In the genomic region with DNA sequence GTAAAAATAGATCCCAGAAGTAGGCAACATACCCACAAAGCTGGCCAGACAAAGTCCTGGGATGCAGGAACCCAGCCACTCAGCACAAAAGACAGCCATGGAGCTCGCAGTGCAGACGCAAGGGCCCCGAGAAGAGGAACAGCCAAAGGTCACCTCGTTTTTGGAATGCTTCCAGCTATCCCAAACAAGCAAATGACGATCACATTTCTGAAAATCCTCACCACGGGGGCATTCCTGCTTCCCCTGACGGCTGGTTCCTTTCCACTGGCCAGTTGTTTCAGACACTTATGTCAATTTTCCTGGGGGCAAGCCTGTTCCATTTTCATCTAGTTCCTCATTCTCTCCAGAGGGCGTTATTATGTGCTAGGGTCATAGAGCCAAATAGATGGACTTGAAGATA, we compare ENCODE assay signal across 20 cellular contexts. TPM values are rescaled to one million over a fixed set of nuclear protein-coding genes. Genes with fewer than 3 reads are reported as not detected.
DNase-seq lines count a peak whose midpoint lies in the region; ATAC-seq, FAIRE-seq and TF ChIP-seq lines count a peak whose summit lies in the region.
"Had no signal": no experiment of that assay in that cellular context is flagged by ENCODE, and none has a peak within 500 bp of the region (broad histone marks: within the 10 kb centered on the region; RNA-seq: fewer than 3 reads in every experiment).

No MANE protein-coding gene starts in this region.

- no peak for TF ChIP-seq RAD21 in K562 (CRISPR knock-in tag; conservative IDR thresholded peaks at IDR 0.05 in 1 of 2, IDR thresholded peaks at IDR 0.05 in 1 of 2)

- H3K36me3 ChIP-seq in K562 (ENCODE audit: control insufficient read depth, insufficient read depth, low read length) (no peaks in the 10 kb centered on the region), gastrocnemius medialis (no peaks in the 10 kb centered on the region)
- H3K36me3 ChIP-seq: breast epithelium, MG63, tibial artery had no signal

- H3K4me2 ChIP-seq in K562 (ENCODE audit: insufficient read depth, low read length), result peak overlapping the region; percentile 54

- peak overlapping the region; percentile 11 to 41; a peak in 2 of 4 replicates for H3K9ac ChIP-seq in K562 (ENCODE audit: insufficient read depth in 1 of 2, low read depth in 2 of 2, low read length in 2 of 2)

- no peaks in the 10 kb centered on the region for H3K9me1 ChIP-seq in K562 (ENCODE audit: control insufficient read depth, insufficient read depth, low read length)

- no peaks in the 10 kb centered on the region for H3K9me3 ChIP-seq in K562 (replicated peaks; ENCODE audit: control insufficient read depth, insufficient read depth, low read depth, low read length)
- H3K9me3 ChIP-seq in gastrocnemius medialis, result no peaks in the 10 kb centered on the region
- H3K9me3 ChIP-seq: breast epithelium, MG63, tibial artery had no signal

- POLR2A ChIA-PET in K562 (lab: Yijun Ruan, JAX), result interaction anchor here (0.6 to 2.5 kb wide), 2 partner anchors 14 to 54 kb away, joined by 4 to 10 read pairs; no protein-coding TSS in a partner anchor

- H3K27me3 ChIP-seq in K562 (ENCODE audit: control insufficient read depth in 2 of 2, insufficient read depth in 2 of 2, low read length in 2 of 2) (no peaks in the 10 kb centered on the region), gastrocnemius medialis (no peaks in the 10 kb centered on the region)
- H3K27me3 ChIP-seq: breast epithelium, MG63, tibial artery had no signal

- no peak for ATAC-seq in activated naive CD4-positive, alpha-beta T cell treated with anti-CD3 and anti-CD28 coated beads, Interleukin-2, amount 50 U/mL, for 72 hours
- ATAC-seq in K562 (peak; percentile 59), gastrocnemius medialis (no peak)
- ATAC-seq in stimulated activated memory B cell treated with anti-CD40 and anti-IgM and Interleukin-4, amounts not matched to agents 10 μg/mL and 1 μg/mL and 100 μg/mL, for 72 hours, result no peak
- ATAC-seq: left lobe of liver had no signal

- no peaks in the 10 kb centered on the region for H3K79me2 ChIP-seq in K562 (ENCODE audit: control insufficient read depth, insufficient read depth, low read length)

- peaks cover 71% of the 10 kb centered on the region for H3K4me1 Mint-ChIP-seq in stimulated activated memory B cell treated with anti-CD40 and anti-IgM and Interleukin-4, amounts not matched to agents 10 μg/mL and 1 μg/mL and 100 μg/mL, for 72 hours
- H3K4me1 Mint-ChIP-seq: nephron had no signal

- CTCF ChIA-PET in K562 (lab: Yijun Ruan, JAX; ENCODE audit: low intra/inter-chr PET ratio), result no interaction called here

- no peak for TF ChIP-seq CTCF in K562 (IDR thresholded peaks at IDR 0.05 in 2 of 3, conservative IDR thresholded peaks at IDR 0.05 in 1 of 3; ENCODE audit: insufficient read depth in 2 of 3, low read depth in 1 of 3, low read length in 3 of 3)
- TF ChIP-seq CTCF in lower leg skin (IDR thresholded peaks at IDR 0.05), result no peak
- no peak for TF ChIP-seq CTCF in gastrocnemius medialis (IDR thresholded peaks at IDR 0.05 in 4 of 5, conservative IDR thresholded peaks at IDR 0.05 in 1 of 5)

- H3K9me3 Mint-ChIP-seq in activated naive CD4-positive, alpha-beta T cell treated with anti-CD3 and anti-CD28 coated beads, Interleukin-2, amount 50 U/mL, for 72 hours, result no peaks in the 10 kb centered on the region
- peaks cover 6% of the 10 kb centered on the region for H3K9me3 Mint-ChIP-seq in stimulated activated memory B cell treated with anti-CD40 and anti-IgM and Interleukin-4, amounts not matched to agents 10 μg/mL and 1 μg/mL and 100 μg/mL, for 72 hours

- H4K20me1 ChIP-seq in K562 (replicated peaks; ENCODE audit: control insufficient read depth, insufficient read depth, low read length), result no peaks in the 10 kb centered on the region

- in situ Hi-C loops in K562 (cut with MboI) (no loop called here), gastrocnemius medialis (cut with MboI; ENCODE audit: low sequenced_read_pairs in 4 of 4) (no loop called here)

- no peak for DNase-seq in activated naive CD4-positive, alpha-beta T cell treated with anti-CD3 and anti-CD28 coated beads, Interleukin-2, amount 50 U/mL, for 72 hours (ENCODE audit: low spot score in 2 of 2)
- no peak for DNase-seq in activated naive CD4-positive, alpha-beta T cell treated with anti-CD3 and anti-CD28 coated beads, Interleukin-2, amount 50 U/mL, for 16 hours
- DNase-seq in MV-4-11 (lab: John Stamatoyannopoulos, UW) (peak; percentile 45), K562 (ENCODE audit: extremely low read depth in 1 of 4, low spot score in 3 of 4) (peak in 1 of 4 experiments; percentile 35), lower leg skin (ENCODE audit: low spot score in 2 of 2) (no peak), NCI-H82 treated with DMSO at 0.1 percent for 48 hours (lab: John Stamatoyannopoulos, UW; ENCODE audit: unreplicated experiment) (no peak), gastrocnemius medialis (no peak)
- DNase-seq: activated CD8-positive, alpha-beta memory T cell treated with anti-CD3 and anti-CD28 coated beads for 24 hours; activated gamma-delta T cell treated with Interleukin-2 at 50 U/mL for 16 hours; Calu3; effector CD8-positive, alpha-beta T cell; MG63; SIG-M5; tibial artery had no signal

- intact Hi-C loops in K562 (cut with micrococcal nuclease), result no loop called here
- intact Hi-C loops in lower leg skin (cut with DNase I; ENCODE audit: low total_unique reads), result no loop called here
- intact Hi-C loops in gastrocnemius medialis (cut with DNase I; ENCODE audit: low total_unique reads), result no loop called here

- peak overlapping the region; percentile 82 for H3K4me3 Mint-ChIP-seq in stimulated activated memory B cell treated with anti-CD40 and anti-IgM and Interleukin-4, amounts not matched to agents 10 μg/mL and 1 μg/mL and 100 μg/mL, for 72 hours
- H3K4me3 Mint-ChIP-seq: nephron had no signal

- no TSS peak for BruUV-seq in K562 (replicated peaks; lab: Mats Ljungman, UMichigan)

- 5% methylated on average over 8 of the region's 8 CpGs for WGBS in K562 (ENCODE audit: insufficient coverage, low coverage, missing lambda C conversion rate)
- WGBS in lower leg skin, 2 donors, result 59 to 60% methylated on average over 8 of the region's 8 CpGs

- peaks cover 10 to 23% of the 10 kb centered on the region in 2 experiments; a peak in 4 of 5 replicates for H3K4me1 ChIP-seq in K562 (replicated peaks in 1 of 2; ENCODE audit: control insufficient read depth in 2 of 2, insufficient read depth in 2 of 2, low read length in 2 of 2)
- no peaks in the 10 kb centered on the region for H3K4me1 ChIP-seq in gastrocnemius medialis
- H3K4me1 ChIP-seq: breast epithelium, tibial artery had no signal

- H3K27me3 Mint-ChIP-seq in stimulated activated memory B cell treated with anti-CD40 and anti-IgM and Interleukin-4, amounts not matched to agents 10 μg/mL and 1 μg/mL and 100 μg/mL, for 72 hours, result no peaks in the 10 kb centered on the region

- peak overlapping the region; percentile 39 to 96 for H3K27ac Mint-ChIP-seq in activated naive CD4-positive, alpha-beta T cell treated with anti-CD3 and anti-CD28 coated beads, Interleukin-2, amount 50 U/mL, for 72 hours
- peak overlapping the region; percentile 98 for H3K27ac Mint-ChIP-seq in stimulated activated memory B cell treated with anti-CD40 and anti-IgM and Interleukin-4, amounts not matched to agents 10 μg/mL and 1 μg/mL and 100 μg/mL, for 72 hours
- H3K27ac Mint-ChIP-seq: nephron had no signal

- peak overlapping the region; percentile 93 for H2AFZ ChIP-seq in K562 (ENCODE audit: low read depth, low read length)

- H3K4me3 ChIP-seq in K562, result no peak overlapping the region
- H3K4me3 ChIP-seq in lower leg skin (ENCODE audit: low read depth, poor library complexity, severe bottlenecking), result no peak overlapping the region
- no peak overlapping the region for H3K4me3 ChIP-seq in gastrocnemius medialis
- H3K4me3 ChIP-seq: breast epithelium, MG63, tibial artery had no signal

- no peaks in the 10 kb centered on the region for H3K36me3 Mint-ChIP-seq in activated naive CD4-positive, alpha-beta T cell treated with anti-CD3 and anti-CD28 coated beads, Interleukin-2, amount 50 U/mL, for 72 hours
- H3K36me3 Mint-ChIP-seq in stimulated activated memory B cell treated with anti-CD40 and anti-IgM and Interleukin-4, amounts not matched to agents 10 μg/mL and 1 μg/mL and 100 μg/mL, for 72 hours, result no peaks in the 10 kb centered on the region

- TF ChIP-seq POLR2A in K562 (conservative IDR thresholded peaks at IDR 0.05) (no peak), lower leg skin (IDR thresholded peaks at IDR 0.05) (no peak), gastrocnemius medialis (IDR thresholded peaks at IDR 0.05) (no peak)

- H3K27ac ChIP-seq in K562 (ENCODE audit: extremely low read depth, low read depth, low read length) (peak overlapping the region; percentile 51; the same call in 1 of the 3 replicates), gastrocnemius medialis (no peak overlapping the region)
- H3K27ac ChIP-seq: breast epithelium, tibial artery had no signal

- peak; percentile 6 for FAIRE-seq in K562 (lab: Jason Lieb, UNC)

- no peak for TF ChIP-seq EP300 in K562 (IDR thresholded peaks at IDR 0.05; ENCODE audit: low read length)

TF ChIP-seq in K562, 482 proteins besides CTCF, POLR2A, EP300 and RAD21 (continues in another document):
- TF ChIP-seq GATA2 (CRISPR knock-in tag; IDR thresholded peaks at IDR 0.05) (0 out of 2 replicates have a peak, but pooled peaks have one; percentile 27), SPI1 (IDR thresholded peaks at IDR 0.05; ENCODE audit: borderline replicate concordance, low read depth, low read length) (0 out of 2 replicates have a peak, but pooled peaks have one; percentile 39)

RNA-seq across cellular contexts. Expression of gene IKZF1, which starts 21.3 kb away (rescaled TPM):
- total RNA-seq in activated naive CD4-positive, alpha-beta T cell treated with anti-CD3 and anti-CD28 coated beads, Interleukin-2, amount 50 U/mL, for 72 hours, result 100 to 1,000 TPM; 208 to 327 TPM
- total RNA-seq in K562 (2011; cell fraction: chromatin; rRNA removed; ENCODE audit: low replicate concordance), result 53.3 and 122 TPM in 2 replicates
- total RNA-seq in K562 (2011; cell fraction: nucleolus; rRNA removed), result 37.5 and 50.9 TPM in 2 replicates
- total RNA-seq in K562 (2011; cell fraction: nucleoplasm; rRNA removed), result 76.8 and 139 TPM in 2 replicates
- total RNA-seq in K562 (2014; rRNA removed) (66.5 and 98.0 TPM in 2 replicates), K562 (2014; rRNA removed; fragmentation: Illumina TruSeq; extraction: Trizol) (43.8 and 45.6 TPM in 2 replicates), K562 (2015; rRNA removed; fragmentation: Illumina TruSeq; extraction: Trizol) (43.4 and 44.7 TPM in 2 replicates), K562 (2021) (85.3 and 96.6 TPM in 2 replicates), lower leg skin (10 to 100 TPM in 1 of 4 donors, 1 to 10 TPM in 3; 5.3 to 10.8 (median 7.6) TPM), gastrocnemius medialis (1 to 10 TPM in 3 of 4 donors, under 1 TPM in 1; 0.22 to 3.6 (median 1.9) TPM)
- polyA plus RNA-seq in K562 (2011; rRNA removed) (28.4 and 36.2 TPM in 2 replicates), K562 (2014; fragmentation: Illumina TruSeq; extraction: Trizol) (37.3 and 50.3 TPM in 2 replicates), K562 (2014; fragmentation: Nextera tagmentation; extraction: Ambion mirVana) (10 to 100 TPM; 12.6 to 14.7 TPM), K562 (2014; rRNA removed) (30.9 and 37.2 TPM in 2 replicates)
- 34.4 and 57.9 TPM in 2 replicates for polyA plus RNA-seq in K562 (2011; cell fraction: cytosol; rRNA removed)
- 43.0 and 50.8 TPM in 2 replicates for polyA plus RNA-seq in K562 (2011; cell fraction: nucleus; rRNA removed)
- polyA plus RNA-seq in K562 (2012), result 35.8 and 46.0 TPM in 2 replicates
- 82.8 and 85.1 TPM in 2 replicates for polyA minus RNA-seq in K562 (2011; rRNA and poly(A)+ RNA removed)
- 60.8 and 72.3 TPM in 2 replicates for polyA minus RNA-seq in K562 (2011; cell fraction: cytosol; rRNA and poly(A)+ RNA removed)
- 77.0 and 96.0 TPM in 2 replicates for polyA minus RNA-seq in K562 (2011; cell fraction: nucleus; rRNA and poly(A)+ RNA removed)
- total RNA-seq: HT1080, renal cortical epithelial cell had no signal
